ENCODE assay signal across 13 cellular contexts in the genomic region with DNA sequence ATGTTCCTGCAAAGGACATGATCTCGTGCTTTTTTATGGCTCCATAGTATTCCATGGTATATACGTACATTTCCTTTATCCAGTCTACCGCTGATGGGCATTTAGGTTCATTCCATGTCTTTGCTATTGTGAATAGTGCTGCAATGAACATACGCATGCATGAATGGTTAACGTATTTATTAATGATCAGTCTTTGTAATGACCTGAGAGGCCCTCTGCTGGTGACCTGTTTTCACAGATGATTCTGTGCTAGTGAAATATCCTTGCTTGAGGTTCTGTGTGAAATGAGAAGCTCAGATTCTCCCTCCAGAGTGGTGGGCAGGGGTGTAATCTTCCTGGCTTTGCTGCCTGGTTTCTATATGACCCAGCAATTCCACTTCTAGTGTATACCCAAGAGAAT.
"Had no signal": no experiment of that assay in that cellular context is flagged by ENCODE, and none has a peak within 500 bp of the region (broad histone marks: within the 10 kb centered on the region; RNA-seq: fewer than 3 reads in every experiment).

No MANE protein-coding gene starts in this region.

- H3K27ac ChIP-seq: ascending aorta, cardiac muscle cell, colonic mucosa, stomach, thoracic aorta had no signal

- H3K27me3 ChIP-seq: ascending aorta, cardiac muscle cell, colonic mucosa, stomach had no signal

- ATAC-seq: activated naive CD8-positive, alpha-beta T cell treated with anti-CD3 and anti-CD28 coated beads, Interleukin-2, amount 50 U/mL, for 24 hours; WTC11 had no signal

- H3K4me3 ChIP-seq: ascending aorta, cardiac muscle cell, colonic mucosa, stomach, thoracic aorta had no signal

- DNase-seq: activated CD4-positive, alpha-beta T cell treated with anti-CD3 and anti-CD28 coated beads for 48 hours; activated CD8-positive, alpha-beta memory T cell treated with anti-CD3 and anti-CD28 coated beads for 24 hours; activated naive CD4-positive, alpha-beta T cell treated with Interleukin-2 at 50 U/mL for 16 hours; activated naive CD8-positive, alpha-beta T cell treated with anti-CD3 and anti-CD28 coated beads, Interleukin-2, amount 50 U/mL, for 24 hours; colonic mucosa; hippocampal formation; stimulated activated CD4-positive, alpha-beta T cell treated with anti-CD3 and anti-CD28 coated beads, Interleukin-4, amount 100 ng/mL, for 4 hours; stomach; T1000 had no signal

- H3K36me3 ChIP-seq: ascending aorta, cardiac muscle cell, colonic mucosa, stomach, thoracic aorta had no signal
